In the genomic region with DNA sequence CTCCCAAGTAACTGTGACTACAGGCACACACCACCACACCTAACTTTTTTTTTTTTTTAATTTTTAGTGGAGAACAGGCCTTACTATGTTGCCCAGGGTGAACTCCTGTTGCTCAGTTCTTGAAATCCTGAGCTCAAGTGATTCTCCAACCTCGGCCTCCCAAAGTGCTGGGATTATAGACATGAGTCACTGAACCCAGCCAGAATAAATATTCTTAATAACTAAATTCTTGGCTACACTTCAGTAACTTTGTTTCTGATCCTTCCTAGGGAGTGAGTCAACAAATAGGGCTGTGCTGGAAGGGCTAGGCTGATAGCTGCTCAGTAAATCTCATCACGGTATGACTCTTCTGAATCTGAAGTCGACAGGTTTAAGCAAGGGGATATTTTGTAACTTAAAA, we compare ENCODE assay signal across 15 cellular contexts. TPM values are rescaled to one million over a fixed set of nuclear protein-coding genes. Genes with fewer than 3 reads are reported as not detected.
A peak's percentile ranks its signal among the peaks of the same experiment; 100 is the strongest.
DNase-seq lines count a peak whose midpoint lies in the region; ATAC-seq, FAIRE-seq and TF ChIP-seq lines count a peak whose summit lies in the region.
"Had no signal": no experiment of that assay in that cellular context is flagged by ENCODE, and none has a peak within 500 bp of the region (broad histone marks: within the 10 kb centered on the region; RNA-seq: fewer than 3 reads in every experiment).

No MANE protein-coding gene starts in this region.

- 66% methylated on average over 3 of the region's 3 CpGs for WGBS in GM12878 (ENCODE audit: insufficient coverage, insufficient replicate concordance, low lambda C conversion rate, missing lambda C conversion rate)

- peak; percentile 85 for DNase-seq in MCF 10A (ENCODE audit: unreplicated experiment)
- DNase-seq in breast epithelium (ENCODE audit: low spot score in 2 of 2), result no peak
- no peak for DNase-seq in GM12878 (ENCODE audit: low read depth, low spot score)
- peak; percentile 96 for DNase-seq in kidney glomerular epithelial cell (lab: John Stamatoyannopoulos, UW)
- no peak for DNase-seq in activated T-cell treated with anti-CD3 and anti-CD28 coated beads, Interleukin-2, amount 50 U/mL, for 4 hours
- no peak for DNase-seq in cerebellar cortex (ENCODE audit: low spot score)
- DNase-seq: activated CD8-positive, alpha-beta memory T cell treated with anti-CD3 and anti-CD28 coated beads, Interleukin-2, amount 50 U/mL, for 48 hours; immature natural killer cell; NCI-H748 treated with DMSO at 0.1 percent for 48 hours had no signal

- TF ChIP-seq EP300 in GM12878 (IDR thresholded peaks at IDR 0.05; ENCODE audit: borderline replicate concordance in 1 of 2, control insufficient read depth in 1 of 2, low read depth in 2 of 2, low read length in 2 of 2), result no peak

- no TSS peak for BruUV-seq in MCF 10A (replicated peaks; lab: Mats Ljungman, UMichigan)
- no TSS peak for BruUV-seq in GM12878 (replicated peaks; lab: Mats Ljungman, UMichigan)

- H3K9me3 Mint-ChIP-seq in MCF 10A (ENCODE audit: unreplicated experiment), result no peaks in the 10 kb centered on the region
- no peaks in the 10 kb centered on the region for H3K9me3 Mint-ChIP-seq in activated T-cell treated with anti-CD3 and anti-CD28 coated beads, Interleukin-2, amount 50 U/mL, for 4 hours

- peaks cover 7% of the 10 kb centered on the region for H3K36me3 Mint-ChIP-seq in MCF 10A (ENCODE audit: insufficient read depth, unreplicated experiment)
- H3K36me3 Mint-ChIP-seq in activated T-cell treated with anti-CD3 and anti-CD28 coated beads, Interleukin-2, amount 50 U/mL, for 4 hours (ENCODE audit: insufficient read depth), result no peaks in the 10 kb centered on the region
- H3K36me3 Mint-ChIP-seq: immature natural killer cell had no signal

- H3K36me3 ChIP-seq in breast epithelium (no peaks in the 10 kb centered on the region), GM12878 (ENCODE audit: control insufficient read depth in 2 of 2, insufficient read depth in 2 of 2, low read length in 1 of 2) (no peaks in the 10 kb centered on the region)

- H3K27ac Mint-ChIP-seq in MCF 10A (ENCODE audit: low read depth, unreplicated experiment), result peak overlapping the region; percentile 79
- H3K27ac Mint-ChIP-seq: immature natural killer cell, progenitor cell of endocrine pancreas had no signal

- H3K27ac ChIP-seq in breast epithelium (no peak overlapping the region), GM12878 (ENCODE audit: control insufficient read depth, insufficient read depth) (no peak overlapping the region)
- H3K27ac ChIP-seq: 22Rv1, coronary artery had no signal

- POLR2A ChIA-PET in MCF 10A (lab: Yijun Ruan, JAX) (interaction anchor here (0.6 to 3.4 kb wide), 13 partner anchors 8 to 57 kb away, joined by 3 to 32 read pairs (median 4); no protein-coding TSS in a partner anchor), GM12878 (lab: Charles Lee) (interaction anchor here (0.8 to 1.3 kb wide), 3 partner anchors 26 to 37 kb away, joined by 3 to 5 read pairs (median 4); no protein-coding TSS in a partner anchor)

- no peaks in the 10 kb centered on the region for H4K20me1 ChIP-seq in GM12878 (ENCODE audit: control insufficient read depth, insufficient read depth)

- H3K27me3 Mint-ChIP-seq in MCF 10A (ENCODE audit: insufficient read depth, unreplicated experiment), result no peaks in the 10 kb centered on the region
- H3K27me3 Mint-ChIP-seq in activated T-cell treated with anti-CD3 and anti-CD28 coated beads, Interleukin-2, amount 50 U/mL, for 4 hours (ENCODE audit: low read depth), result peaks cover 3% of the 10 kb centered on the region

- H3K27me3 ChIP-seq in breast epithelium, result no peaks in the 10 kb centered on the region
- no peaks in the 10 kb centered on the region for H3K27me3 ChIP-seq in GM12878 (replicated peaks in 1 of 2; ENCODE audit: control insufficient read depth in 2 of 2, insufficient read depth in 2 of 2, low read length in 1 of 2)

- FAIRE-seq in GM12878 (lab: Jason Lieb, UNC), result no peak

- no peak for TF ChIP-seq CTCF in MCF 10A (IDR thresholded peaks at IDR 0.05; ENCODE audit: unreplicated experiment)
- no peak for TF ChIP-seq CTCF in breast epithelium (IDR thresholded peaks at IDR 0.05)
- TF ChIP-seq CTCF in GM12878 (IDR thresholded peaks at IDR 0.05 in 2 of 3, conservative IDR thresholded peaks at IDR 0.05 in 1 of 3; ENCODE audit: control insufficient read depth in 2 of 3, extremely low read depth in 1 of 3, insufficient read depth in 1 of 3, low read depth in 3 of 3, low read length in 3 of 3), result no peak

- ATAC-seq in GM12878, result peak; percentile 39; the same call in 2 of the 3 replicates
- no peak for ATAC-seq in activated T-cell treated with anti-CD3 and anti-CD28 coated beads, Interleukin-2, amount 50 U/mL, for 4 hours
- ATAC-seq in GM21515 (IDR thresholded peaks at IDR 0.05; ENCODE audit: unreplicated experiment), result no peak
- no peak for ATAC-seq in GM19467 (IDR thresholded peaks at IDR 0.05; ENCODE audit: unreplicated experiment)

- CTCF ChIA-PET in MCF 10A (lab: Yijun Ruan, JAX), result interaction anchor here (0.6 to 1.5 kb wide), 5 partner anchors 19 to 747 kb away, joined by 3 to 6 read pairs (median 4); no protein-coding TSS in a partner anchor
- CTCF ChIA-PET in GM12878 (lab: Yijun Ruan, JAX), result interaction anchor here (1.4 to 2.4 kb wide), 3 partner anchors 12 to 39 kb away, joined by 3 to 8 read pairs (median 4); no protein-coding TSS in a partner anchor

- no peaks in the 10 kb centered on the region for H3K4me1 Mint-ChIP-seq in MCF 10A (ENCODE audit: insufficient read depth, unreplicated experiment)
- no peaks in the 10 kb centered on the region for H3K4me1 Mint-ChIP-seq in activated T-cell treated with anti-CD3 and anti-CD28 coated beads, Interleukin-2, amount 50 U/mL, for 4 hours (ENCODE audit: low read depth)
- H3K4me1 Mint-ChIP-seq: immature natural killer cell had no signal

- no peak for TF ChIP-seq POLR2A in breast epithelium (IDR thresholded peaks at IDR 0.05)
- no peak for TF ChIP-seq POLR2A in GM12878 (IDR thresholded peaks at IDR 0.05; ENCODE audit: low read depth, low read length)

- H3K79me2 ChIP-seq in GM12878 (ENCODE audit: control insufficient read depth, insufficient read depth, low read length), result no peaks in the 10 kb centered on the region

- in situ Hi-C loops in GM12878 (cut with MboI), result no loop called here

- H3K4me2 ChIP-seq in GM12878 (ENCODE audit: control insufficient read depth, insufficient read depth), result no peak overlapping the region

- no peak overlapping the region for H2AFZ ChIP-seq in GM12878 (ENCODE audit: control insufficient read depth, low read depth, low read length)

- H3K4me3 Mint-ChIP-seq in MCF 10A (ENCODE audit: unreplicated experiment), result no peak overlapping the region
- no peak overlapping the region for H3K4me3 Mint-ChIP-seq in activated T-cell treated with anti-CD3 and anti-CD28 coated beads, Interleukin-2, amount 50 U/mL, for 4 hours
- H3K4me3 Mint-ChIP-seq: immature natural killer cell had no signal

- TF ChIP-seq RAD21 in GM12878 (IDR thresholded peaks at IDR 0.05; ENCODE audit: insufficient read depth, low read depth, low read length), result no peak

- intact Hi-C loops in MCF 10A (cut with micrococcal nuclease) (no loop called here), breast epithelium (cut with DNase I; ENCODE audit: low total_unique reads) (no loop called here), GM12878 (cut with micrococcal nuclease; ENCODE audit: unreplicated experiment) (no loop called here)

- H3K4me1 ChIP-seq in breast epithelium (no peaks in the 10 kb centered on the region), GM12878 (ENCODE audit: control insufficient read depth, insufficient read depth, low read length) (no peaks in the 10 kb centered on the region)

- SMC1A ChIA-PET in GM12878 (lab: Charles Lee; ENCODE audit: uncharacterized antibody, unreplicated experiment), result interaction anchor here (0.8 to 4.1 kb wide), 8 partner anchors 10 to 31 kb away, joined by 3 to 15 read pairs (median 4); no protein-coding TSS in a partner anchor

- RAD21 ChIA-PET in GM12878 (lab: Charles Lee; ENCODE audit: unreplicated experiment), result interaction anchor here (0.8 to 2.6 kb wide), 4 partner anchors 10 to 46 kb away, joined by 3 to 8 read pairs (median 4); no protein-coding TSS in a partner anchor

- H3K9me3 ChIP-seq in breast epithelium (no peaks in the 10 kb centered on the region), GM12878 (replicated peaks; ENCODE audit: control insufficient read depth, insufficient read depth, low read length) (no peaks in the 10 kb centered on the region)

- H3K4me3 ChIP-seq in breast epithelium (no peak overlapping the region), GM12878 (no peak overlapping the region)
- H3K4me3 ChIP-seq: coronary artery had no signal

- H3K9ac ChIP-seq in GM12878 (ENCODE audit: control insufficient read depth, insufficient read depth, low read length), result no peak overlapping the region

TF ChIP-seq in GM12878, 131 proteins besides CTCF, POLR2A, EP300 and RAD21 (continues in another document):
- TF ChIP-seq FOS (IDR thresholded peaks at IDR 0.05; ENCODE audit: borderline replicate concordance, extremely low read depth, insufficient read length), result no peak
- no peak for TF ChIP-seq IKZF2 (IDR thresholded peaks at IDR 0.05)
- TF ChIP-seq BMI1 (IDR thresholded peaks at IDR 0.05; ENCODE audit: borderline replicate concordance), result no peak
- no peak for TF ChIP-seq TBL1XR1 (IDR thresholded peaks at IDR 0.05; ENCODE audit: low read depth, low read length)

RNA-seq across cellular contexts. Expression of gene P3H2, which starts 56.6 kb away (rescaled TPM):
- total RNA-seq in MCF 10A (2022) (19.8 and 60.2 TPM in 2 replicates), breast epithelium (10 to 100 TPM in 2 of 3 donors, 1 to 10 TPM in 1; 1.6 to 12.3 (median 10.2) TPM), GM12878 (2014; rRNA removed) (88.8 and 95.5 TPM in 2 replicates), GM12878 (2014; rRNA removed; fragmentation: Illumina TruSeq; extraction: Trizol) (87.3 and 91.7 TPM in 2 replicates), GM12878 (2021) (68.3 and 69.4 TPM in 2 replicates)
- 161 and 165 TPM in 2 replicates for total RNA-seq in GM12878 (2013; cell fraction: nucleolus; rRNA removed)
- polyA plus RNA-seq in GM12878 (2011; ENCODE audit: low read depth), result 29.2 TPM
- polyA plus RNA-seq in GM12878 (2011; rRNA removed) (63.1 and 88.6 TPM in 2 replicates), GM12878 (2014; fragmentation: Illumina TruSeq; extraction: Trizol) (84.9 and 116 TPM in 2 replicates), GM12878 (2014; fragmentation: Nextera tagmentation; extraction: Ambion mirVana) (10 to 100 TPM; 27.0 to 36.7 TPM), GM12878 (2014; rRNA removed) (69.3 and 83.6 TPM in 2 replicates), GM12878 (2016; fragmentation: Nextera tagmentation; extraction: Ambion mirVana) (10 to 100 TPM; 82.7 to 97.6 TPM)
- 34.7 and 48.4 TPM in 2 replicates for polyA plus RNA-seq in GM12878 (2011; cell fraction: cytosol; rRNA removed)
- 36.0 and 43.6 TPM in 2 replicates for polyA plus RNA-seq in GM12878 (2011; cell fraction: nucleus; rRNA removed)
- 41.4 and 41.6 TPM in 2 replicates for polyA plus RNA-seq in GM12878 (2012)
- 46.6 and 62.8 TPM in 2 replicates for polyA minus RNA-seq in GM12878 (2011; rRNA and poly(A)+ RNA removed)
- 16.6 and 23.6 TPM in 2 replicates for polyA minus RNA-seq in GM12878 (2011; cell fraction: cytosol; rRNA and poly(A)+ RNA removed)
- 48.7 and 60.0 TPM in 2 replicates for polyA minus RNA-seq in GM12878 (2011; cell fraction: nucleus; rRNA and poly(A)+ RNA removed)
- total RNA-seq in activated T-cell treated with anti-CD3 and anti-CD28 coated beads, Interleukin-2, amount 50 U/mL, for 4 hours, result under 1 TPM; 0.13 to 0.40 (median 0.19) TPM
- total RNA-seq: T-helper 2 cell treated with Interferon-gamma antibody and Interleukin-4, amounts not matched to agents 100 ng/mL and 5 ng/mL, for 36 hours had no signal

Comparison
In these comparisons a context has a peak if more than half of its experiments do, and no peak if none do; other contexts are left out.
1. DNase-seq: peak in MCF 10A (single experiment) and kidney glomerular epithelial cell (single experiment); none in breast epithelium (0 of 2), GM12878 (single experiment), activated T-cell treated with anti-CD3 and anti-CD28 coated beads, Interleukin-2, amount 50 U/mL, for 4 hours (single experiment) and cerebellar cortex (single experiment).